1 cellular context compared by ENCODE assay signal in the genomic region with DNA sequence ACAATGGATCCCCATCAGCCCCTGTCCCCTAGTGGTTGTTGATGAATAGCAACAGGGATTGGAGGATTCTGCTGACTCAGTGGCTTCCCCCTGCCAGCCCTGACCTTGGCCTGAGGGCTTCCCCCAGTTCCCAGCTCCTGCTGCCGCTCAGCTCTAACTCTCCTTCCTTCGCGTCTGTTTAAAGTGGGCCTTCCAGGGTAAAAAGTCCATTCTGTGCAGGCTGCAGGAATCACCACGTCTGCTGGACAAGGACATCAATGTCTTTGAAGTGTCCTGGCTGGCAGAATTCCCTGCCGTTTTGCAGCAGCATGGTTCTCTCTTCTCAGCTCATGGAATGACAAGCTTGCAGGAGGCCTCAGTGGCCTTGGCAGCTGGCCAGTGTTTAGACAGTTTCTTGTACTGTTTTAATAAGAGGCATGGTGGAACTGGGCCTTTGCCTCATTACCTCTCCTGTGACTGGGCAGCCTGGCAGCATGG.
TF ChIP-seq lines count a peak whose summit lies in the region.

No MANE protein-coding gene starts in this region.

TF ChIP-seq in HepG2, 621 proteins besides CTCF, POLR2A, EP300 and RAD21 (continued from another document and continues in another):
- TF ChIP-seq, protein P1, sequence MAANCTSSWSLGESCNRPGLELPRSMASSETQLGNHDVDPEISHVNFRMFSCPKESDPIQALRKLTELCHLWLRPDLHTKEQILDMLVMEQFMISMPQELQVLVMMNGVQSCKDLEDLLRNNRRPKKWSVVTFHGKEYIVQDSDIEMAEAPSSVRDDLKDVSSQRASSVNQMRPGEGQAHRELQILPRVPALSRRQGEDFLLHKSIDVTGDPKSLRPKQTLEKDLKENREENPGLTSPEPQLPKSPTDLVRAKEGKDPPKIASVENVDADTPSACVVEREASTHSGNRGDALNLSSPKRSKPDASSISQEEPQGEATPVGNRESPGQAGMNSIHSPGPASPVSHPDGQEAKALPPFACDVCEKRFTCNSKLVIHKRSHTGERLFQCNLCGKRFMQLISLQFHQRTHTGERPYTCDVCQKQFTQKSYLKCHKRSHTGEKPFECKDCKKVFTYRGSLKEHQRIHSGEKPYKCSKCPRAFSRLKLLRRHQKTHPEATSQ (CRISPR knock-in tag; IDR thresholded peaks at IDR 0.05; ENCODE audit: borderline replicate concordance): no peak
- TF ChIP-seq MAFG (CRISPR knock-in tag; IDR thresholded peaks at IDR 0.05) (peak; percentile 94), ZNF234 (CRISPR knock-in tag; conservative IDR thresholded peaks at IDR 0.05) (no peak), PRPF4 (IDR thresholded peaks at IDR 0.05; ENCODE audit: low read depth, low read length, poor library complexity, severe bottlenecking) (no peak), ZNF446 (CRISPR knock-in tag; IDR thresholded peaks at IDR 0.05) (no peak), ZNF713 (CRISPR knock-in tag; IDR thresholded peaks at IDR 0.05) (no peak), MEIS2 (CRISPR knock-in tag; IDR thresholded peaks at IDR 0.05) (peak; percentile 86), BCL6 (CRISPR knock-in tag; IDR thresholded peaks at IDR 0.05) (peak; percentile 80)
- TF ChIP-seq, protein P2, sequence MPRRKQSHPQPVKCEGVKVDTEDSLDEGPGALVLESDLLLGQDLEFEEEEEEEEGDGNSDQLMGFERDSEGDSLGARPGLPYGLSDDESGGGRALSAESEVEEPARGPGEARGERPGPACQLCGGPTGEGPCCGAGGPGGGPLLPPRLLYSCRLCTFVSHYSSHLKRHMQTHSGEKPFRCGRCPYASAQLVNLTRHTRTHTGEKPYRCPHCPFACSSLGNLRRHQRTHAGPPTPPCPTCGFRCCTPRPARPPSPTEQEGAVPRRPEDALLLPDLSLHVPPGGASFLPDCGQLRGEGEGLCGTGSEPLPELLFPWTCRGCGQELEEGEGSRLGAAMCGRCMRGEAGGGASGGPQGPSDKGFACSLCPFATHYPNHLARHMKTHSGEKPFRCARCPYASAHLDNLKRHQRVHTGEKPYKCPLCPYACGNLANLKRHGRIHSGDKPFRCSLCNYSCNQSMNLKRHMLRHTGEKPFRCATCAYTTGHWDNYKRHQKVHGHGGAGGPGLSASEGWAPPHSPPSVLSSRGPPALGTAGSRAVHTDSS (CRISPR knock-in tag; conservative IDR thresholded peaks at IDR 0.05): no peak
- TF ChIP-seq, protein P3, sequence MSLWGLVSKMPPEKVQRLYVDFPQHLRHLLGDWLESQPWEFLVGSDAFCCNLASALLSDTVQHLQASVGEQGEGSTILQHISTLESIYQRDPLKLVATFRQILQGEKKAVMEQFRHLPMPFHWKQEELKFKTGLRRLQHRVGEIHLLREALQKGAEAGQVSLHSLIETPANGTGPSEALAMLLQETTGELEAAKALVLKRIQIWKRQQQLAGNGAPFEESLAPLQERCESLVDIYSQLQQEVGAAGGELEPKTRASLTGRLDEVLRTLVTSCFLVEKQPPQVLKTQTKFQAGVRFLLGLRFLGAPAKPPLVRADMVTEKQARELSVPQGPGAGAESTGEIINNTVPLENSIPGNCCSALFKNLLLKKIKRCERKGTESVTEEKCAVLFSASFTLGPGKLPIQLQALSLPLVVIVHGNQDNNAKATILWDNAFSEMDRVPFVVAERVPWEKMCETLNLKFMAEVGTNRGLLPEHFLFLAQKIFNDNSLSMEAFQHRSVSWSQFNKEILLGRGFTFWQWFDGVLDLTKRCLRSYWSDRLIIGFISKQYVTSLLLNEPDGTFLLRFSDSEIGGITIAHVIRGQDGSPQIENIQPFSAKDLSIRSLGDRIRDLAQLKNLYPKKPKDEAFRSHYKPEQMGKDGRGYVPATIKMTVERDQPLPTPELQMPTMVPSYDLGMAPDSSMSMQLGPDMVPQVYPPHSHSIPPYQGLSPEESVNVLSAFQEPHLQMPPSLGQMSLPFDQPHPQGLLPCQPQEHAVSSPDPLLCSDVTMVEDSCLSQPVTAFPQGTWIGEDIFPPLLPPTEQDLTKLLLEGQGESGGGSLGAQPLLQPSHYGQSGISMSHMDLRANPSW (CRISPR knock-in tag; IDR thresholded peaks at IDR 0.05; ENCODE audit: borderline replicate concordance): no peak
- TF ChIP-seq, protein P4, sequence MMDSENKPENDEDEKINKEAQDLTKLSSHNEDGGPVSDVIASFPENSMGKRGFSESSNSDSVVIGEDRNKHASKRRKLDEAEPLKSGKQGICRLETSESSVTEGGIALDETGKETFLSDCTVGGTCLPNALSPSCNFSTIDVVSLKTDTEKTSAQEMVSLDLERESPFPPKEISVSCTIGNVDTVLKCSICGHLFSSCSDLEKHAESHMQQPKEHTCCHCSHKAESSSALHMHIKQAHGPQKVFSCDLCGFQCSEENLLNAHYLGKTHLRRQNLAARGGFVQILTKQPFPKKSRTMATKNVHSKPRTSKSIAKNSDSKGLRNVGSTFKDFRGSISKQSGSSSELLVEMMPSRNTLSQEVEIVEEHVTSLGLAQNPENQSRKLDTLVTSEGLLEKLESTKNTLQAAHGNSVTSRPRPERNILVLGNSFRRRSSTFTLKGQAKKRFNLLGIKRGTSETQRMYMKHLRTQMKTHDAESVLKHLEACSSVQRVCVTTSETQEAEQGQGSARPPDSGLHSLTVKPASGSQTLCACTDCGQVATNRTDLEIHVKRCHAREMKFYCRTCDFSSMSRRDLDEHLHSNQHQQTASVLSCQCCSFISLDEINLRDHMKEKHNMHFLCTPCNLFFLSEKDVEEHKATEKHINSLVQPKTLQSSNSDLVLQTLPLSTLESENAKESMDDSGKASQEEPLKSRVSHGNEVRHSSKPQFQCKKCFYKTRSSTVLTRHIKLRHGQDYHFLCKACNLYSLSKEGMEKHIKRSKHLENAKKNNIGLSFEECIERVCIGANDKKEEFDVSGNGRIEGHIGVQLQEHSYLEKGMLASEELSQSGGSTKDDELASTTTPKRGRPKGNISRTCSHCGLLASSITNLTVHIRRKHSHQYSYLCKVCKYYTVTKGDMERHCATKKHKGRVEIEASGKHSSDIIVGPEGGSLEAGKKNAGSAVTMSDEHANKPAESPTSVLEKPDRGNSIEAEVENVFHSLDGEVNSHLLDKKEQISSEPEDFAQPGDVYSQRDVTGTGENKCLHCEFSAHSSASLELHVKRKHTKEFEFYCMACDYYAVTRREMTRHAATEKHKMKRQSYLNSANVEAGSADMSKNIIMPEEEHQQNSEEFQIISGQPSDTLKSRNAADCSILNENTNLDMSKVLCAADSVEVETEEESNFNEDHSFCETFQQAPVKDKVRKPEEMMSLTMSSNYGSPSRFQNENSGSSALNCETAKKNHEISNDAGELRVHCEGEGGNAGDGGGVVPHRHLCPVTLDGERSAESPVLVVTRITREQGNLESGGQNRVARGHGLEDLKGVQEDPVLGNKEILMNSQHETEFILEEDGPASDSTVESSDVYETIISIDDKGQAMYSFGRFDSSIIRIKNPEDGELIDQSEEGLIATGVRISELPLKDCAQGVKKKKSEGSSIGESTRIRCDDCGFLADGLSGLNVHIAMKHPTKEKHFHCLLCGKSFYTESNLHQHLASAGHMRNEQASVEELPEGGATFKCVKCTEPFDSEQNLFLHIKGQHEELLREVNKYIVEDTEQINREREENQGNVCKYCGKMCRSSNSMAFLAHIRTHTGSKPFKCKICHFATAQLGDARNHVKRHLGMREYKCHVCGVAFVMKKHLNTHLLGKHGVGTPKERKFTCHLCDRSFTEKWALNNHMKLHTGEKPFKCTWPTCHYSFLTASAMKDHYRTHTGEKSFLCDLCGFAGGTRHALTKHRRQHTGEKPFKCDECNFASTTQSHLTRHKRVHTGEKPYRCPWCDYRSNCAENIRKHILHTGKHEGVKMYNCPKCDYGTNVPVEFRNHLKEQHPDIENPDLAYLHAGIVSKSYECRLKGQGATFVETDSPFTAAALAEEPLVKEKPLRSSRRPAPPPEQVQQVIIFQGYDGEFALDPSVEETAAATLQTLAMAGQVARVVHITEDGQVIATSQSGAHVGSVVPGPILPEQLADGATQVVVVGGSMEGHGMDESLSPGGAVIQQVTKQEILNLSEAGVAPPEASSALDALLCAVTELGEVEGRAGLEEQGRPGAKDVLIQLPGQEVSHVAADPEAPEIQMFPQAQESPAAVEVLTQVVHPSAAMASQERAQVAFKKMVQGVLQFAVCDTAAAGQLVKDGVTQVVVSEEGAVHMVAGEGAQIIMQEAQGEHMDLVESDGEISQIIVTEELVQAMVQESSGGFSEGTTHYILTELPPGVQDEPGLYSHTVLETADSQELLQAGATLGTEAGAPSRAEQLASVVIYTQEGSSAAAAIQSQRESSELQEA (CRISPR knock-in tag; IDR thresholded peaks at IDR 0.05; ENCODE audit: not compliant biosample characterization): no peak
- TF ChIP-seq, protein P5, sequence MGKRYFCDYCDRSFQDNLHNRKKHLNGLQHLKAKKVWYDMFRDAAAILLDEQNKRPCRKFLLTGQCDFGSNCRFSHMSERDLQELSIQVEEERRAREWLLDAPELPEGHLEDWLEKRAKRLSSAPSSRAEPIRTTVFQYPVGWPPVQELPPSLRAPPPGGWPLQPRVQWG (CRISPR knock-in tag; IDR thresholded peaks at IDR 0.05; ENCODE audit: borderline replicate concordance, low read depth): no peak
- TF ChIP-seq, protein P6, sequence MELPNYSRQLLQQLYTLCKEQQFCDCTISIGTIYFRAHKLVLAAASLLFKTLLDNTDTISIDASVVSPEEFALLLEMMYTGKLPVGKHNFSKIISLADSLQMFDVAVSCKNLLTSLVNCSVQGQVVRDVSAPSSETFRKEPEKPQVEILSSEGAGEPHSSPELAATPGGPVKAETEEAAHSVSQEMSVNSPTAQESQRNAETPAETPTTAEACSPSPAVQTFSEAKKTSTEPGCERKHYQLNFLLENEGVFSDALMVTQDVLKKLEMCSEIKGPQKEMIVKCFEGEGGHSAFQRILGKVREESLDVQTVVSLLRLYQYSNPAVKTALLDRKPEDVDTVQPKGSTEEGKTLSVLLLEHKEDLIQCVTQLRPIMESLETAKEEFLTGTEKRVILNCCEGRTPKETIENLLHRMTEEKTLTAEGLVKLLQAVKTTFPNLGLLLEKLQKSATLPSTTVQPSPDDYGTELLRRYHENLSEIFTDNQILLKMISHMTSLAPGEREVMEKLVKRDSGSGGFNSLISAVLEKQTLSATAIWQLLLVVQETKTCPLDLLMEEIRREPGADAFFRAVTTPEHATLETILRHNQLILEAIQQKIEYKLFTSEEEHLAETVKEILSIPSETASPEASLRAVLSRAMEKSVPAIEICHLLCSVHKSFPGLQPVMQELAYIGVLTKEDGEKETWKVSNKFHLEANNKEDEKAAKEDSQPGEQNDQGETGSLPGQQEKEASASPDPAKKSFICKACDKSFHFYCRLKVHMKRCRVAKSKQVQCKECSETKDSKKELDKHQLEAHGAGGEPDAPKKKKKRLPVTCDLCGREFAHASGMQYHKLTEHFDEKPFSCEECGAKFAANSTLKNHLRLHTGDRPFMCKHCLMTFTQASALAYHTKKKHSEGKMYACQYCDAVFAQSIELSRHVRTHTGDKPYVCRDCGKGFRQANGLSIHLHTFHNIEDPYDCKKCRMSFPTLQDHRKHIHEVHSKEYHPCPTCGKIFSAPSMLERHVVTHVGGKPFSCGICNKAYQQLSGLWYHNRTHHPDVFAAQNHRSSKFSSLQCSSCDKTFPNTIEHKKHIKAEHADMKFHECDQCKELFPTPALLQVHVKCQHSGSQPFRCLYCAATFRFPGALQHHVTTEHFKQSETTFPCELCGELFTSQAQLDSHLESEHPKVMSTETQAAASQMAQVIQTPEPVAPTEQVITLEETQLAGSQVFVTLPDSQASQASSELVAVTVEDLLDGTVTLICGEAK (IDR thresholded peaks at IDR 0.05): no peak
- TF ChIP-seq, protein P6 (CRISPR knock-in tag; IDR thresholded peaks at IDR 0.05): peak; percentile 30; the same call in 1 of the 2 replicates
- TF ChIP-seq, protein P7, sequence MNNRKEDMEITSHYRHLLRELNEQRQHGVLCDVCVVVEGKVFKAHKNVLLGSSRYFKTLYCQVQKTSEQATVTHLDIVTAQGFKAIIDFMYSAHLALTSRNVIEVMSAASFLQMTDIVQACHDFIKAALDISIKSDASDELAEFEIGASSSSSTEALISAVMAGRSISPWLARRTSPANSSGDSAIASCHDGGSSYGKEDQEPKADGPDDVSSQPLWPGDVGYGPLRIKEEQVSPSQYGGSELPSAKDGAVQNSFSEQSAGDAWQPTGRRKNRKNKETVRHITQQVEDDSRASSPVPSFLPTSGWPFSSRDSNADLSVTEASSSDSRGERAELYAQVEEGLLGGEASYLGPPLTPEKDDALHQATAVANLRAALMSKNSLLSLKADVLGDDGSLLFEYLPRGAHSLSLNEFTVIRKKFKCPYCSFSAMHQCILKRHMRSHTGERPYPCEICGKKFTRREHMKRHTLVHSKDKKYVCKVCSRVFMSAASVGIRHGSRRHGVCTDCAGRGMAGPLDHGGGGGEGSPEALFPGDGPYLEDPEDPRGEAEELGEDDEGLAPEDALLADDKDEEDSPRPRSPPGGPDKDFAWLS (CRISPR knock-in tag; IDR thresholded peaks at IDR 0.05; ENCODE audit: borderline replicate concordance): no peak
- TF ChIP-seq, protein P8, sequence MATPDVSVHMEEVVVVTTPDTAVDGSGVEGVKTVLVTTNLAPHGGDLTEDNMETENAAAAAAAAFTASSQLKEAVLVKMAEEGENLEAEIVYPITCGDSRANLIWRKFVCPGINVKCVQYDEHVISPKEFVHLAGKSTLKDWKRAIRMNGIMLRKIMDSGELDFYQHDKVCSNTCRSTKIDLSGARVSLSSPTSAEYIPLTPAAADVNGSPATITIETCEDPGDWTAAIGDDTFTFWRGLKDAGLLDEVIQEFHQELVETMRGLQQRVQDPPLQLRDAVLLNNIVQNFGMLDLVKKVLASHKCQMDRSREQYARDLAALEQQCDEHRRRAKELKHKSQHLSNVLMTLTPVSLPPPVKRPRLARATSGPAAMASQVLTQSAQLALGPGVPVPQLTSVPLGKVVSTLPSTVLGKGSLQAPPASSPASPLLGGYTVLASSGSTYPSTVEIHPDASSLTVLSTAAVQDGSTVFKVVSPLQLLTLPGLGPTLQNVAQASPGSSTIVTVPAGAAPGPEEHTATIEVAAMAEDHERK (CRISPR knock-in tag; IDR thresholded peaks at IDR 0.05; ENCODE audit: low read depth): no peak
